Comparison of ENCODE assay signal across 8 cellular contexts in the genomic region with DNA sequence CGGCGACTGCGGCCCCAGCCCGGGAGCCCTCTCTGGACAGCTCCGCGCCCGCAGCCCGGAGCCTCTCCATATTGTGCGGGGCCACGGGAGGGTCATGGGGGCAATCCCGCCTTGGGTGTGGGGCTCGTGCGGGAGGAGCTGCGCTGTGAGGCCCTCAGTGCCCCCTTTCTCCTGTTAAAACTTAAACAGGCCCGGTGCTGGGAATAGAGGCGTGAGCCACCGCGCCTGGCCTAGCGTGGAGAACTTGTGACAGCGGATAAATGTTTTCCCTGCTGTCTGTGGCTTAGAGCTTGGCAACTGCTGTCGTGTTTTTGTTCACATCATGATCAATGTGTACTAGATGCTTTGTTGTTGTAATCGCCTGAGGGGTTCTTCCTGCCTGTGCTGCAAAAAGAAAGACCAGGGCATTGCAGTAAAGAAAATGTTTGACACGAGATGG. TPM values are rescaled to one million over a fixed set of nuclear protein-coding genes. Genes with fewer than 3 reads are reported as not detected.
DNase-seq lines count a peak whose midpoint lies in the region.

No MANE protein-coding gene starts in this region.

- DNase-seq in CD8-positive, alpha-beta memory T cell, result peak in 1 of 5 donors; percentile 29
- DNase-seq in H7, result no peak
- DNase-seq in activated CD4-positive, alpha-beta T cell treated with anti-CD3 and anti-CD28 coated beads, Interleukin-2, amount 10 ng/mL, durations not matched to agents 7 days and 5 days, result peak; percentile 21
- DNase-seq in fibroblast of gingiva (ENCODE audit: low read depth), result peak; percentile 60
- peak; percentile 24 for DNase-seq in myocyte (ENCODE audit: low read depth)
- no peak for DNase-seq in GM19240 (ENCODE audit: insufficient read length, low spot score)
- DNase-seq in effector CD4-positive, alpha-beta T cell, result no peak

- H3K36me3 ChIP-seq in CD8-positive, alpha-beta memory T cell (ENCODE audit: insufficient read depth, low read length), result no peaks in the 10 kb centered on the region
- H3K36me3 ChIP-seq in H7 (replicated peaks; ENCODE audit: control insufficient read depth, insufficient read depth, low read length) (no peaks in the 10 kb centered on the region; the same call in 1 of the 2 replicates), urinary bladder (ENCODE audit: insufficient read depth) (peaks cover 2% of the 10 kb centered on the region)

- H3K4me1 Mint-ChIP-seq in CD8-positive, alpha-beta memory T cell, result peaks cover 5 to 16% (median 14%) of the 10 kb centered on the region in 3 donors
- peaks cover 10% of the 10 kb centered on the region for H3K4me1 Mint-ChIP-seq in activated CD4-positive, alpha-beta T cell treated with anti-CD3 and anti-CD28 coated beads, Interleukin-2, amount 10 ng/mL, durations not matched to agents 7 days and 5 days

- no peaks in the 10 kb centered on the region for H3K27me3 Mint-ChIP-seq in CD8-positive, alpha-beta memory T cell
- no peaks in the 10 kb centered on the region for H3K27me3 Mint-ChIP-seq in activated CD4-positive, alpha-beta T cell treated with anti-CD3 and anti-CD28 coated beads, Interleukin-2, amount 10 ng/mL, durations not matched to agents 7 days and 5 days

- POLR2A ChIA-PET in CD8-positive, alpha-beta memory T cell (lab: Charles Lee), result no interaction called here
- POLR2A ChIA-PET in activated CD4-positive, alpha-beta T cell treated with anti-CD3 and anti-CD28 coated beads, Interleukin-2, amount 10 ng/mL, durations not matched to agents 7 days and 5 days (lab: Charles Lee), result no interaction called here

- peaks cover 2 to 13% (median 12%) of the 10 kb centered on the region in 3 donors for H3K36me3 Mint-ChIP-seq in CD8-positive, alpha-beta memory T cell
- H3K36me3 Mint-ChIP-seq in activated CD4-positive, alpha-beta T cell treated with anti-CD3 and anti-CD28 coated beads, Interleukin-2, amount 10 ng/mL, durations not matched to agents 7 days and 5 days (ENCODE audit: low read depth), result peaks cover 7% of the 10 kb centered on the region

- H3K9me3 ChIP-seq in CD8-positive, alpha-beta memory T cell (ENCODE audit: low read length), result no peaks in the 10 kb centered on the region

- peak overlapping the region; percentile 66 for H3K4me3 ChIP-seq in CD8-positive, alpha-beta memory T cell (ENCODE audit: low read length)
- H3K4me3 ChIP-seq in H7 (ENCODE audit: insufficient read depth, low read depth, low read length), result peak overlapping the region; percentile 45; the same call in 1 of the 2 replicates
- H3K4me3 ChIP-seq in urinary bladder (ENCODE audit: low read depth, low read length), result peak overlapping the region; percentile 85

- WGBS in urinary bladder, result 3% methylated on average over 23 of the region's 23 CpGs

- H3K27me3 ChIP-seq in CD8-positive, alpha-beta memory T cell (ENCODE audit: insufficient read depth, low read length, poor library complexity, severe bottlenecking), result no peaks in the 10 kb centered on the region
- H3K27me3 ChIP-seq in H7 (ENCODE audit: control insufficient read depth, insufficient read depth, low read length), result no peaks in the 10 kb centered on the region

- H3K4me3 Mint-ChIP-seq in CD8-positive, alpha-beta memory T cell, result peak overlapping the region; percentile 79 to 88 (median 85)
- H3K4me3 Mint-ChIP-seq in activated CD4-positive, alpha-beta T cell treated with anti-CD3 and anti-CD28 coated beads, Interleukin-2, amount 10 ng/mL, durations not matched to agents 7 days and 5 days, result peak overlapping the region; percentile 72

- peak overlapping the region; percentile 51 for H3K27ac ChIP-seq in CD8-positive, alpha-beta memory T cell (ENCODE audit: low read depth, low read length)
- peak overlapping the region; percentile 95 for H3K27ac ChIP-seq in urinary bladder (ENCODE audit: low read depth)

- no peaks in the 10 kb centered on the region for H3K4me1 ChIP-seq in CD8-positive, alpha-beta memory T cell (ENCODE audit: insufficient read depth, low read length)
- H3K4me1 ChIP-seq in urinary bladder (ENCODE audit: insufficient read depth), result no peaks in the 10 kb centered on the region

- peak overlapping the region in 4 of 8 donors; percentile 5 to 66 (median 39) for H3K27ac Mint-ChIP-seq in CD8-positive, alpha-beta memory T cell
- peak overlapping the region; percentile 84 for H3K27ac Mint-ChIP-seq in activated CD4-positive, alpha-beta T cell treated with anti-CD3 and anti-CD28 coated beads, Interleukin-2, amount 10 ng/mL, durations not matched to agents 7 days and 5 days

- peaks cover 0 to 24% (median 19%) of the 10 kb centered on the region in 5 donors for H3K9me3 Mint-ChIP-seq in CD8-positive, alpha-beta memory T cell
- H3K9me3 Mint-ChIP-seq in activated CD4-positive, alpha-beta T cell treated with anti-CD3 and anti-CD28 coated beads, Interleukin-2, amount 10 ng/mL, durations not matched to agents 7 days and 5 days, result peaks cover 9% of the 10 kb centered on the region

- CTCF ChIA-PET in CD8-positive, alpha-beta memory T cell (lab: Charles Lee), result interaction anchor here (0.9 kb wide), 1 partner anchor 684 kb away, joined by 3 read pairs; no protein-coding TSS in a partner anchor
- CTCF ChIA-PET in activated CD4-positive, alpha-beta T cell treated with anti-CD3 and anti-CD28 coated beads, Interleukin-2, amount 10 ng/mL, durations not matched to agents 7 days and 5 days (lab: Charles Lee), result interaction anchor here (0.6 kb wide), 1 partner anchor 84 kb away, joined by 3 read pairs; no protein-coding TSS in a partner anchor

RNA-seq across cellular contexts. Expression of a gene that starts 0.6 kb away (rescaled TPM):
- total RNA-seq in CD8-positive, alpha-beta memory T cell, result 1 to 10 TPM; 5.4 to 5.7 TPM
- 3.6 TPM for polyA plus RNA-seq in CD8-positive, alpha-beta memory T cell
- total RNA-seq in H7 (2014; rRNA removed; shearing (Covaris generic)), result 0.33 and 0.55 TPM in 2 replicates
- 1 to 10 TPM; 3.5 to 3.6 TPM for total RNA-seq in activated CD4-positive, alpha-beta T cell treated with anti-CD3 and anti-CD28 coated beads, Interleukin-2, amount 10 ng/mL, durations not matched to agents 7 days and 5 days
- total RNA-seq in myocyte (3.1 and 4.0 TPM in 2 replicates), urinary bladder (24.7 TPM)
- polyA plus RNA-seq in myocyte (2012), result 2.1 TPM
- polyA plus RNA-seq in urinary bladder, result 9.7 TPM

RNA-seq across cellular contexts. Expression of a gene that starts 12.4 kb away (rescaled TPM):
- total RNA-seq in CD8-positive, alpha-beta memory T cell, result under 1 TPM; 0.55 to 0.72 TPM
- polyA plus RNA-seq in CD8-positive, alpha-beta memory T cell, result 0.12 TPM
- total RNA-seq in H7 (2014; rRNA removed; shearing (Covaris generic)), result not detected in 2 replicates
- under 1 TPM; 0.12 to 0.52 TPM for total RNA-seq in activated CD4-positive, alpha-beta T cell treated with anti-CD3 and anti-CD28 coated beads, Interleukin-2, amount 10 ng/mL, durations not matched to agents 7 days and 5 days
- 0.31 TPM in 1 of 2 replicates, not detected in the other for total RNA-seq in myocyte
- polyA plus RNA-seq in myocyte (2012), result 0.18 TPM
- 0.85 TPM for total RNA-seq in urinary bladder
- polyA plus RNA-seq in urinary bladder, result 0.08 TPM

RNA-seq across cellular contexts. Expression of a gene that starts 29.6 kb away (rescaled TPM):
- total RNA-seq in CD8-positive, alpha-beta memory T cell, result under 1 TPM; 0.35 to 0.58 TPM
- 3.2 TPM for polyA plus RNA-seq in CD8-positive, alpha-beta memory T cell
- total RNA-seq in H7 (2014; rRNA removed; shearing (Covaris generic)), result 0.11 TPM in 1 of 2 replicates, not detected in the other
- under 1 TPM; 0.10 to 0.33 TPM for total RNA-seq in activated CD4-positive, alpha-beta T cell treated with anti-CD3 and anti-CD28 coated beads, Interleukin-2, amount 10 ng/mL, durations not matched to agents 7 days and 5 days
- total RNA-seq in myocyte, result 10.5 and 11.1 TPM in 2 replicates
- polyA plus RNA-seq in myocyte (2012), result 4.5 TPM
- total RNA-seq in urinary bladder, result 16.0 TPM
- 7.0 TPM for polyA plus RNA-seq in urinary bladder

Comparison
In these comparisons a context has a peak if more than half of its experiments do, and no peak if none do; other contexts are left out.
1. DNase-seq: peak in activated CD4-positive, alpha-beta T cell treated with anti-CD3 and anti-CD28 coated beads, Interleukin-2, amount 10 ng/mL, durations not matched to agents 7 days and 5 days (single experiment), fibroblast of gingiva (single experiment) and myocyte (single experiment); none in H7 (single experiment), GM19240 (single experiment) and effector CD4-positive, alpha-beta T cell (single experiment).
2. Peak in every context shown above with its lines, with median percentiles within 50 percentile points of each other: H3K4me3 ChIP-seq.